ENCODE assay signal across 1 cellular context in the genomic region with DNA sequence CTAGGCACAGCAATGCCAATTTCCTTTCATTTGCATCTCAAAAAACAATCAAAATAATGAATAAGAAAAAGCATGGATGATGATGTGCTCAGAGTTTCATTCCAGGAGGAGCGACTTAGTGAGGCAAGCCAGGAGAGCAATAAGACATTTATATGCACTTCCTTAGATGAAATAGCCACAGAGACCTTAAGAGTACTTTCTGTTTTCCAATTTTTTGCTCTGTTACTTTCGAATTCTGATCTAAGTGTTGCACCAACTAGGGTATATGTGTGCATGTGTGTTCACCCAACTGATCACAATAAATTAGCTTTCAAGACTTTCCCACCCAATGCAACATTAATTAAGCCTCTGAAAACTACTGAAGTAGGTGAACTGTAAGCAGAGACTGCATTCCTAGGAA.
TF ChIP-seq lines count a peak whose summit lies in the region.

No MANE protein-coding gene starts in this region.

TF ChIP-seq in H1, 55 proteins besides CTCF, POLR2A, EP300 and RAD21 (continued from another document):
- TF ChIP-seq, protein P1, sequence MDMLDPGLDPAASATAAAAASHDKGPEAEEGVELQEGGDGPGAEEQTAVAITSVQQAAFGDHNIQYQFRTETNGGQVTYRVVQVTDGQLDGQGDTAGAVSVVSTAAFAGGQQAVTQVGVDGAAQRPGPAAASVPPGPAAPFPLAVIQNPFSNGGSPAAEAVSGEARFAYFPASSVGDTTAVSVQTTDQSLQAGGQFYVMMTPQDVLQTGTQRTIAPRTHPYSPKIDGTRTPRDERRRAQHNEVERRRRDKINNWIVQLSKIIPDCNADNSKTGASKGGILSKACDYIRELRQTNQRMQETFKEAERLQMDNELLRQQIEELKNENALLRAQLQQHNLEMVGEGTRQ (IDR thresholded peaks at IDR 0.05; ENCODE audit: low read length) = no peak
